Comparison of ENCODE assay signal across 15 cellular contexts in genomic region chr9:79670269-79670961, GRCh38.
DNase-seq lines count a peak whose midpoint lies in the region; ATAC-seq and TF ChIP-seq lines count a peak whose summit lies in the region.
"Had no signal": no experiment of that assay in that cellular context is flagged by ENCODE, and none has a peak within 500 bp of the region (broad histone marks: within the 10 kb centered on the region; RNA-seq: fewer than 3 reads in every experiment).

No MANE protein-coding gene starts in this region.

- H3K27me3 Mint-ChIP-seq in HFFc6 (ENCODE audit: insufficient read depth) (peaks cover 31% of the 10 kb centered on the region), chondrocyte (ENCODE audit: low read depth) (no peaks in the 10 kb centered on the region)
- no peaks in the 10 kb centered on the region for H3K27me3 Mint-ChIP-seq in naive thymus-derived CD8-positive, alpha-beta T cell

- TF ChIP-seq CTCF in HFFc6 (IDR thresholded peaks at IDR 0.05) (no peak), chondrocyte (IDR thresholded peaks at IDR 0.05) (no peak)

- peak overlapping the region; percentile 49 for H3K4me3 Mint-ChIP-seq in HFFc6
- H3K4me3 Mint-ChIP-seq in chondrocyte (ENCODE audit: unreplicated experiment) = no peak overlapping the region
- H3K4me3 Mint-ChIP-seq in naive thymus-derived CD8-positive, alpha-beta T cell = peak overlapping the region in 1 of 10 donors; percentile 13
- H3K4me3 Mint-ChIP-seq: immature natural killer cell; T-helper 2 cell treated with Interferon-gamma antibody and Interleukin-4, amounts not matched to agents 5 μg/mL and 100 μg/mL, for 36 hours had no signal

- POLR2A ChIA-PET in naive thymus-derived CD8-positive, alpha-beta T cell (lab: Charles Lee) = no interaction called here

- H3K36me3 Mint-ChIP-seq in HFFc6 (ENCODE audit: low read depth) (peaks cover 74% of the 10 kb centered on the region), chondrocyte (ENCODE audit: low read depth) (peaks cover 13% of the 10 kb centered on the region)
- peaks cover 7 to 48% (median 26%) of the 10 kb centered on the region in 3 donors for H3K36me3 Mint-ChIP-seq in naive thymus-derived CD8-positive, alpha-beta T cell

- DNase-seq in EH (ENCODE audit: low read depth) (peak; percentile 37), HFFc6 (no peak), chondrocyte (ENCODE audit: low spot score) (no peak), NCI-H510A (lab: John Stamatoyannopoulos, UW) (no peak)
- DNase-seq in naive thymus-derived CD8-positive, alpha-beta T cell = no peak
- DNase-seq in activated T-cell treated with anti-CD3 and anti-CD28 coated beads, Interleukin-2, amount 50 U/mL, for 48 hours = no peak
- no peak for DNase-seq in stimulated activated CD4-positive, alpha-beta T cell treated with anti-CD3 and anti-CD28 coated beads, Interleukin-2, amount 100 ng/mL, for 48 hours
- DNase-seq: activated gamma-delta T cell treated with Interleukin-2 at 50 U/mL for 16 hours; DMS153; immature natural killer cell; KG1; NCI-H446 treated with DMSO at 0.1 percent for 48 hours; stimulated activated CD4-positive, alpha-beta T cell treated with anti-CD3 and anti-CD28 coated beads, Interleukin-4, amount 100 ng/mL, for 1 hour had no signal

- ATAC-seq in naive thymus-derived CD8-positive, alpha-beta T cell = no peak
- ATAC-seq: activated CD4-positive, CD25-positive, alpha-beta regulatory T cell treated with anti-CD3 and anti-CD28 coated beads, Interleukin-2, amount 50 U/mL, for 24 hours had no signal

- peaks cover 87% of the 10 kb centered on the region for H3K4me1 Mint-ChIP-seq in HFFc6 (ENCODE audit: low read depth)
- H3K4me1 Mint-ChIP-seq in chondrocyte (ENCODE audit: low read depth) = peaks cover 60% of the 10 kb centered on the region
- H3K4me1 Mint-ChIP-seq in naive thymus-derived CD8-positive, alpha-beta T cell = peaks cover 40 to 76% (median 69%) of the 10 kb centered on the region in 4 donors

- H3K9me3 Mint-ChIP-seq in HFFc6 (no peaks in the 10 kb centered on the region), chondrocyte (ENCODE audit: low read depth) (no peaks in the 10 kb centered on the region)
- no peaks in the 10 kb centered on the region for H3K9me3 Mint-ChIP-seq in naive thymus-derived CD8-positive, alpha-beta T cell
- H3K9me3 Mint-ChIP-seq: immature natural killer cell; T-helper 2 cell treated with Interferon-gamma antibody and Interleukin-4, amounts not matched to agents 5 μg/mL and 100 μg/mL, for 36 hours had no signal

- H3K27ac Mint-ChIP-seq in HFFc6 (peak overlapping the region; percentile 54), chondrocyte (ENCODE audit: unreplicated experiment) (peak overlapping the region; percentile 12)
- H3K27ac Mint-ChIP-seq in naive thymus-derived CD8-positive, alpha-beta T cell = peak overlapping the region in 6 of 10 donors; percentile 2 to 61 (median 27)
- H3K27ac Mint-ChIP-seq: T-helper 2 cell treated with Interferon-gamma antibody and Interleukin-4, amounts not matched to agents 5 μg/mL and 100 μg/mL, for 36 hours had no signal
